1 cellular context compared by ENCODE assay signal in the genomic region with DNA sequence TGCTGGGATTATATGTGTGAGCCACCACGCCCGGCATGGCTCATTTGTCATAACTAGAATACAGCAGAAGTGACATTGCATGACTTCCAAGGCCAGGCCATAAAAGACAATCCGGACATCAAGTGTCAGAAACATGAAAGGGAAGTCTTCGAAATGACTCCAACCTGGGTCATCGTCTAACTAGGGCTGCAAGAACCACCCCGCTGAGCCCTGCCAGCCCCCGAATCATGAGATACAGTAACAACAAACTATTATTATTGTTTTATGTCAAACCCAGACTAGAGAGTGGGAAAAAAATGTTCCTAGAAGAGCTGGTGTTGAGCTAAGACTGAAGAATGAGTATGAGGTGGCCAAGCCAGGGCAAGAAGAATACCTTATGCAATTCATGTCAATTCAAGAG.
TF ChIP-seq lines count a peak whose summit lies in the region.

No MANE protein-coding gene starts in this region.

TF ChIP-seq in GM23338, 12 proteins besides CTCF, POLR2A, EP300 and RAD21 (continued from another document):
- no peak for TF ChIP-seq ETS1 (IDR thresholded peaks at IDR 0.05)
